In genomic region chr1:153963030-153963849, GRCh38 we compare ENCODE assay signal across 8 cellular contexts. TPM values are rescaled to one million over a fixed set of nuclear protein-coding genes. Genes with fewer than 3 reads are reported as not detected.
DNase-seq lines count a peak whose midpoint lies in the region; ATAC-seq and TF ChIP-seq lines count a peak whose summit lies in the region.

SLC39A1 (minus strand) TSS chr1:153963537; CDS start chr1:153962715, 822 bp downstream.

- H3K9me3 ChIP-seq in spleen, result no peaks in the 10 kb centered on the region

- H3K4me1 ChIP-seq in spleen, result peaks cover 40 to 87% (median 77%) of the 10 kb centered on the region in 6 donors

- peak within 1 kb of the TSS; percentile 81 to 83 for H3K4me3 ChIP-seq in cardiac fibroblast (replicated peaks in 1 of 2; ENCODE audit: low read depth in 2 of 2, low read length in 2 of 2)
- peak within 1 kb of the TSS; percentile 65 to 86 (median 76) for H3K4me3 ChIP-seq in spleen

- peak; percentile 41 for ATAC-seq in GM18907 (IDR thresholded peaks at IDR 0.05; ENCODE audit: unreplicated experiment)
- ATAC-seq in HG03342 (IDR thresholded peaks at IDR 0.05; ENCODE audit: unreplicated experiment), result peak; percentile 40

- peak within 1 kb of the TSS; percentile 94 to 99 (median 97) for H3K27ac ChIP-seq in spleen

- H3K36me3 ChIP-seq in spleen, result peaks cover 0 to 32% (median 17%) of the 10 kb centered on the region in 6 donors

- TF ChIP-seq POLR2A in spleen (IDR thresholded peaks at IDR 0.05), result peak in 2 of 3 donors; percentile 20 to 56

- peak; percentile 99 for DNase-seq in ACHN
- peak; percentile 95 for DNase-seq in NCI-H446 treated with DMSO at 0.1 percent for 48 hours (lab: John Stamatoyannopoulos, UW)
- peak; percentile 76 to 91 (median 84) for DNase-seq in activated CD4-positive, CD25-positive, alpha-beta regulatory T cell (lab: John Stamatoyannopoulos, UW)
- peak; percentile 97 for DNase-seq in cardiac fibroblast (ENCODE audit: low read depth in 2 of 2)
- peak; percentile 98 for DNase-seq in inferior parietal cortex (ENCODE audit: extremely low spot score)
- peak; percentile 98 for DNase-seq in spleen

- in situ Hi-C loops in ACHN (cut with HindIII; ENCODE audit: low pct_ligation_motif_present, low pct_unique_long_range_greater_than_20kb, low sequenced_read_pairs), result no loop called here

- WGBS in spleen, 5 donors, result 0 to 1% (median 1%) methylated on average over 36 to 54 of the region's 54 CpGs

- TF ChIP-seq CTCF in cardiac fibroblast (IDR thresholded peaks at IDR 0.05; ENCODE audit: low read depth, low read length), result no peak
- TF ChIP-seq CTCF in spleen (IDR thresholded peaks at IDR 0.05 in 8 of 11, conservative IDR thresholded peaks at IDR 0.05 in 3 of 11), result peak in 1 of 11 experiments; percentile 35

- no peaks in the 10 kb centered on the region for H3K27me3 ChIP-seq in spleen (replicated peaks in 1 of 7)

- intact Hi-C loops in spleen (cut with DNase I; ENCODE audit: low total_unique reads), result no loop called here

RNA-seq across cellular contexts. Expression of gene SLC39A1, which starts in this region (rescaled TPM):
- 10 to 100 TPM; 66.7 to 88.4 (median 81.1) TPM for total RNA-seq in spleen
- polyA plus RNA-seq in spleen, result 10 to 100 TPM; 23.6 to 41.3 (median 40.6) TPM

Comparison
In these comparisons a context has a peak if more than half of its experiments do, and no peak if none do; other contexts are left out.
1. Peak in every context shown above with its lines: DNase-seq, ATAC-seq, H3K4me3 ChIP-seq and H3K27ac ChIP-seq.